In the genomic region with DNA sequence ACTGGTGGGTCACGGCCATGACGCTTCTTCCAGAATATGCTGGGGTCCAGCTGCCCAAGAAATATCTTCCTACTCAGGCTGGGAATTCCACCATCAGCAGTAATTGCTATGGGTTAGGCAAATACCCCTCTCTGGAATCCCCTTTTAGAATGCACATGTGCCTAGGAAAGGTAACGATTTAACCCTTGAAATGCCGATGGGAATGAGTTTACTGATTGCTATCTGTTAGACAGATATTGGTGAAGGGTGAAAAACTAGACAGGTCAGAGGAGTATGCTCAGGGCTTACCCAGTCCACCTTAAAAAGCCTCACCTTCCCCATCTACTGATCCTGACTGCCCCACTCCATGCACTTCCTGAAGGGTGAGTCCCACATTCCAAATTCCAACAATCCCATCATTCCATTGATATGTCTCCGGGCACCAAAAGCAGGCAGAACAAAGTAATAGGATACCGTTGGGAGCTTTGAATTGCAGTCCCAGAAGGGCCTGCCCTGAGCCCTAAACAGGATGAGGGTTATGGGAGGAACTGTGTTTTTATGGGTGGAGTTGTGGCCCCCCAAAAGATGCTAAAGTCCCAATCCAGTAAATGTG, we compare ENCODE assay signal across 1 cellular context.
A peak's percentile ranks its signal among the peaks of the same experiment; 100 is the strongest.
TF ChIP-seq lines count a peak whose summit lies in the region.

No MANE protein-coding gene starts in this region.

TF ChIP-seq in HepG2, 621 proteins besides CTCF, POLR2A, EP300 and RAD21:
- TF ChIP-seq ZBTB7A (CRISPR knock-in tag; IDR thresholded peaks at IDR 0.05) (no peak), SIN3B (IDR thresholded peaks at IDR 0.05; ENCODE audit: low read length) (no peak), HIVEP1 (CRISPR knock-in tag; IDR thresholded peaks at IDR 0.05) (no peak), HDAC2 (CRISPR knock-in tag; IDR thresholded peaks at IDR 0.05) (no peak), NFYC (CRISPR knock-in tag; IDR thresholded peaks at IDR 0.05) (no peak), ZNF652 (CRISPR knock-in tag; IDR thresholded peaks at IDR 0.05; ENCODE audit: borderline replicate concordance, low read depth) (peak; percentile 57; the same call in 1 of the 2 replicates), SRSF4 (IDR thresholded peaks at IDR 0.05; ENCODE audit: low read depth, low read length, poor library complexity, severe bottlenecking) (no peak), MEF2D (CRISPR knock-in tag; IDR thresholded peaks at IDR 0.05) (no peak)
- TF ChIP-seq, protein P1, sequence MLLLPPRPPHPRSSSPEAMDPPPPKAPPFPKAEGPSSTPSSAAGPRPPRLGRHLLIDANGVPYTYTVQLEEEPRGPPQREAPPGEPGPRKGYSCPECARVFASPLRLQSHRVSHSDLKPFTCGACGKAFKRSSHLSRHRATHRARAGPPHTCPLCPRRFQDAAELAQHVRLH (CRISPR knock-in tag; IDR thresholded peaks at IDR 0.05; ENCODE audit: borderline replicate concordance, low read depth) = no peak
